Comparison of ENCODE assay signal across 1 cellular context in the genomic region with DNA sequence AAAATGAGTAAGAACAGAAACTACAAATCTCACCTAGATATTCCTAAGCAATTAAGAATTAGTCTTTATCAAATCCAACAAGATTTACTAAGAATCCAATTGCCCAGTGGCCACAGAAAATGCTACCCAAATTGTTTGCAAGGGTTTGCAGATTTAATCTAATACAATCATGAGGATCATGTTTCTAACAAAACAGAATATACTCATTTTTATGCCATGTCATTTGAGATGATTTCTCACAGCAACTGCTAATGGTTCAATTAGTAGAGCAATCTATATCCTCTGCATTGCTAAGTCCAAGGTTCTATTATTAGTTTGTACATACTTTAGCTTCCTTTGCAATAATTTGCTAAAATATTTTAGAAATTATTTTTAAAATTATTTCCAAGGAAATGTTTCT.
TF ChIP-seq lines count a peak whose summit lies in the region.

No MANE protein-coding gene starts in this region.

TF ChIP-seq in HEK293, 187 proteins besides CTCF, POLR2A, EP300 and RAD21 (continued from another document):
- TF ChIP-seq, protein P1, sequence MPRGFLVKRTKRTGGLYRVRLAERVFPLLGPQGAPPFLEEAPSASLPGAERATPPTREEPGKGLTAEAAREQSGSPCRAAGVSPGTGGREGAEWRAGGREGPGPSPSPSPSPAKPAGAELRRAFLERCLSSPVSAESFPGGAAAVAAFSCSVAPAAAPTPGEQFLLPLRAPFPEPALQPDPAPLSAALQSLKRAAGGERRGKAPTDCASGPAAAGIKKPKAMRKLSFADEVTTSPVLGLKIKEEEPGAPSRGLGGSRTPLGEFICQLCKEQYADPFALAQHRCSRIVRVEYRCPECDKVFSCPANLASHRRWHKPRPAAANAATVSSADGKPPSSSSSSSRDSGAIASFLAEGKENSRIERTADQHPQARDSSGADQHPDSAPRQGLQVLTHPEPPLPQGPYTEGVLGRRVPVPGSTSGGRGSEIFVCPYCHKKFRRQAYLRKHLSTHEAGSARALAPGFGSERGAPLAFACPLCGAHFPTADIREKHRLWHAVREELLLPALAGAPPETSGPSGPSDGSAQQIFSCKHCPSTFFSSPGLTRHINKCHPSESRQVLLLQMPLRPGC (tag by site-specific recombination; IDR thresholded peaks at IDR 0.05): no peak
- TF ChIP-seq ZNF23 (tag by site-specific recombination; IDR thresholded peaks at IDR 0.05; ENCODE audit: borderline replicate concordance): no peak
- no peak for TF ChIP-seq ZXDB (tag by site-specific recombination; IDR thresholded peaks at IDR 0.05)
- TF ChIP-seq, protein P2, sequence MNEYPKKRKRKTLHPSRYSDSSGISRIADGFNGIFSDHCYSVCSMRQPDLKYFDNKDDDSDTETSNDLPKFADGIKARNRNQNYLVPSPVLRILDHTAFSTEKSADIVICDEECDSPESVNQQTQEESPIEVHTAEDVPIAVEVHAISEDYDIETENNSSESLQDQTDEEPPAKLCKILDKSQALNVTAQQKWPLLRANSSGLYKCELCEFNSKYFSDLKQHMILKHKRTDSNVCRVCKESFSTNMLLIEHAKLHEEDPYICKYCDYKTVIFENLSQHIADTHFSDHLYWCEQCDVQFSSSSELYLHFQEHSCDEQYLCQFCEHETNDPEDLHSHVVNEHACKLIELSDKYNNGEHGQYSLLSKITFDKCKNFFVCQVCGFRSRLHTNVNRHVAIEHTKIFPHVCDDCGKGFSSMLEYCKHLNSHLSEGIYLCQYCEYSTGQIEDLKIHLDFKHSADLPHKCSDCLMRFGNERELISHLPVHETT (tag by site-specific recombination; IDR thresholded peaks at IDR 0.05): no peak
- TF ChIP-seq KLF8 (tag by site-specific recombination; IDR thresholded peaks at IDR 0.05): no peak
- TF ChIP-seq ZNF19 (tag by site-specific recombination; IDR thresholded peaks at IDR 0.05; ENCODE audit: low read depth): no peak
- TF ChIP-seq KLF7 (tag by site-specific recombination; IDR thresholded peaks at IDR 0.05; ENCODE audit: borderline replicate concordance): no peak
- no peak for TF ChIP-seq YY1 (tag by site-specific recombination; IDR thresholded peaks at IDR 0.05)
- TF ChIP-seq ZNF658 (tag by site-specific recombination; IDR thresholded peaks at IDR 0.05): no peak
- TF ChIP-seq ZNF155 (tag by site-specific recombination; IDR thresholded peaks at IDR 0.05): no peak
